In genomic region chr12:15603461-15604085, GRCh38 we compare ENCODE assay signal across 24 cellular contexts.
DNase-seq lines count a peak whose midpoint lies in the region; ATAC-seq and TF ChIP-seq lines count a peak whose summit lies in the region.
"Had no signal": no experiment of that assay in that cellular context is flagged by ENCODE, and none has a peak within 500 bp of the region (broad histone marks: within the 10 kb centered on the region; RNA-seq: fewer than 3 reads in every experiment).

No MANE protein-coding gene starts in this region.

- H3K4me3 ChIP-seq in coronary artery, result no peak overlapping the region
- H3K4me3 ChIP-seq in H7 (ENCODE audit: insufficient read depth, low read depth, low read length), result no peak overlapping the region
- H3K4me3 ChIP-seq: breast epithelium, PC-9, psoas muscle had no signal

- ATAC-seq in HG02571 (IDR thresholded peaks at IDR 0.05; ENCODE audit: unreplicated experiment), result no peak
- ATAC-seq: psoas muscle, WTC11 had no signal

- H3K27ac ChIP-seq in coronary artery, result no peak overlapping the region
- H3K27ac ChIP-seq: breast epithelium, neutrophil, PC-9, psoas muscle had no signal

- no peaks in the 10 kb centered on the region for H3K27me3 ChIP-seq in H7 (ENCODE audit: control insufficient read depth, insufficient read depth, low read length)
- H3K27me3 ChIP-seq: breast epithelium, neutrophil had no signal

- no peak for TF ChIP-seq CTCF in coronary artery (IDR thresholded peaks at IDR 0.05)

- no peaks in the 10 kb centered on the region for H3K36me3 ChIP-seq in H7 (replicated peaks; ENCODE audit: control insufficient read depth, insufficient read depth, low read length)
- H3K36me3 ChIP-seq: breast epithelium, neutrophil had no signal

- DNase-seq in D341Med (ENCODE audit: low spot score), result peak; percentile 72
- peak; percentile 45 for DNase-seq in NCI-H1092 (lab: John Stamatoyannopoulos, UW)
- DNase-seq in NCI-H510A treated with DMSO at 0.1 percent for 48 hours (lab: John Stamatoyannopoulos, UW), result peak; percentile 47
- DNase-seq in erythroblast (lab: John Stamatoyannopoulos, UW), result peak; percentile 5 to 18
- no peak for DNase-seq in stimulated activated CD4-positive, alpha-beta T cell treated with anti-CD3 and anti-CD28 coated beads, Interleukin-4, amount 100 ng/mL, for 4 hours
- no peak for DNase-seq in coronary artery (ENCODE audit: low spot score)
- DNase-seq in H7, result no peak
- DNase-seq: activated CD4-positive, alpha-beta T cell treated with anti-CD3 and anti-CD28 coated beads, Interleukin-2, amount 50 U/mL, for 48 hours; activated gamma-delta T cell; CD4-positive, alpha-beta T cell; cortex of kidney; DND-41; GOT3; NCI-H1694 treated with DMSO at 0.1 percent for 48 hours; NCI-H526 treated with DMSO at 0.1 percent for 48 hours; PC-9; psoas muscle; SHP77 treated with DMSO at 0.1 percent for 48 hours; small intestine; stimulated activated CD4-positive, alpha-beta T cell treated with anti-CD3 and anti-CD28 coated beads, Interleukin-4, amount 100 ng/mL, for 24 hours had no signal

- TF ChIP-seq POLR2A in erythroblast (IDR thresholded peaks at IDR 0.05; ENCODE audit: low read length), result no peak

Comparison
In these comparisons a context has a peak if more than half of its experiments do, and no peak if none do; other contexts are left out.
1. DNase-seq: peak in D341Med (single experiment), NCI-H1092 (single experiment), NCI-H510A treated with DMSO at 0.1 percent for 48 hours (single experiment) and erythroblast (2 of 2); none in stimulated activated CD4-positive, alpha-beta T cell treated with anti-CD3 and anti-CD28 coated beads, Interleukin-4, amount 100 ng/mL, for 4 hours (0 of 2), coronary artery (single experiment) and H7 (single experiment).